In genomic region chr16:89924925-89925307, GRCh38 we compare ENCODE assay signal across 10 cellular contexts. TPM values are rescaled to one million over a fixed set of nuclear protein-coding genes. Genes with fewer than 3 reads are reported as not detected.
DNase-seq lines count a peak whose midpoint lies in the region; ATAC-seq, FAIRE-seq and TF ChIP-seq lines count a peak whose summit lies in the region.
"Had no signal": no experiment of that assay in that cellular context is flagged by ENCODE, and none has a peak within 500 bp of the region (broad histone marks: within the 10 kb centered on the region; RNA-seq: fewer than 3 reads in every experiment).

No MANE protein-coding gene starts in this region.

- in situ Hi-C loops in mammary epithelial cell (cut with MboI; ENCODE audit: low sequenced_read_pairs in 2 of 2) = no loop called here

- no peak overlapping the region for H3K27ac ChIP-seq in mammary epithelial cell (ENCODE audit: insufficient read depth, low read depth, low read length)
- no peak overlapping the region for H3K27ac ChIP-seq in mesodermal cell (ENCODE audit: low read depth, low read length, severe bottlenecking)

- H3K4me1 ChIP-seq in BE2C (peaks cover 12% of the 10 kb centered on the region), mammary epithelial cell (ENCODE audit: insufficient read depth, low read length) (peaks cover 49% of the 10 kb centered on the region), mesodermal cell (ENCODE audit: control insufficient read depth, insufficient read depth, low read length, poor library complexity, severe bottlenecking) (peaks cover 16% of the 10 kb centered on the region)

- H3K36me3 ChIP-seq in BE2C = peaks cover 33% of the 10 kb centered on the region
- H3K36me3 ChIP-seq in mammary epithelial cell (ENCODE audit: insufficient read depth, low read length) = peaks cover 2% of the 10 kb centered on the region
- peaks cover 33% of the 10 kb centered on the region for H3K36me3 ChIP-seq in mesodermal cell (ENCODE audit: control insufficient read depth, insufficient read depth, low read length)

- no peak overlapping the region for H2AFZ ChIP-seq in mammary epithelial cell (ENCODE audit: low read depth, low read length)

- peak overlapping the region; percentile 90 for H3K4me3 ChIP-seq in BE2C (ENCODE audit: low read depth, low read length)
- H3K4me3 ChIP-seq in HFF-Myc (replicated peaks; ENCODE audit: low read depth, low read length) = peak overlapping the region; percentile 77
- peak overlapping the region in 1 of 3 experiments; percentile 59 for H3K4me3 ChIP-seq in mammary epithelial cell (replicated peaks in 1 of 3; ENCODE audit: insufficient read depth in 1 of 3, low read depth in 2 of 3, low read length in 3 of 3)
- peak overlapping the region; percentile 81 for H3K4me3 ChIP-seq in mesodermal cell (ENCODE audit: extremely low read depth, insufficient read depth, low read length, poor library complexity, severe bottlenecking)

- intact Hi-C loops in mammary epithelial cell (cut with micrococcal nuclease) = loop anchor here (5.0 kb wide), 1 partner anchor 223 kb away; the partner anchor contains the start of gene SPATA2L

- peak; percentile 70 for DNase-seq in BE2C
- no peak for DNase-seq in HFF-Myc (ENCODE audit: extremely low read depth, low read depth)
- no peak for DNase-seq in mammary epithelial cell
- no peak for DNase-seq in urothelium cell line (ENCODE audit: low spot score)
- DNase-seq in activated naive CD8-positive, alpha-beta T cell treated with anti-CD3 and anti-CD28 coated beads for 36 hours = no peak
- DNase-seq: KG1 had no signal

- no peak overlapping the region for H3K27ac Mint-ChIP-seq in activated naive CD8-positive, alpha-beta T cell treated with anti-CD3 and anti-CD28 coated beads for 36 hours
- H3K27ac Mint-ChIP-seq: activated naive CD4-positive, alpha-beta T cell treated with anti-CD3 and anti-CD28 coated beads, Interleukin-2, amount 50 U/mL, for 24 hours had no signal

- H4K20me1 ChIP-seq in mammary epithelial cell (ENCODE audit: insufficient read depth, low read length) = peaks cover 5% of the 10 kb centered on the region

- H3K79me2 ChIP-seq in mammary epithelial cell (ENCODE audit: insufficient read depth, low read length) = peaks cover 20% of the 10 kb centered on the region

- H3K27me3 Mint-ChIP-seq in activated naive CD8-positive, alpha-beta T cell treated with anti-CD3 and anti-CD28 coated beads for 36 hours = peaks cover 68% of the 10 kb centered on the region

- no peak for FAIRE-seq in urothelium cell line (lab: Jason Lieb, UNC)

- no TSS peak for BruUV-seq in mammary epithelial cell (replicated peaks; lab: Mats Ljungman, UMichigan)

- H3K4me3 Mint-ChIP-seq in activated naive CD8-positive, alpha-beta T cell treated with anti-CD3 and anti-CD28 coated beads for 36 hours = no peak overlapping the region

- no peak overlapping the region for H3K9ac ChIP-seq in mammary epithelial cell (ENCODE audit: insufficient read depth, low read length)

- ATAC-seq in GM21825 (IDR thresholded peaks at IDR 0.05; ENCODE audit: unreplicated experiment) (no peak), HG03565 (IDR thresholded peaks at IDR 0.05; ENCODE audit: unreplicated experiment) (no peak)

- H3K9me3 Mint-ChIP-seq in activated naive CD8-positive, alpha-beta T cell treated with anti-CD3 and anti-CD28 coated beads for 36 hours = no peaks in the 10 kb centered on the region
- H3K9me3 Mint-ChIP-seq: activated naive CD4-positive, alpha-beta T cell treated with anti-CD3 and anti-CD28 coated beads, Interleukin-2, amount 50 U/mL, for 24 hours had no signal

- WGBS in mammary epithelial cell (ENCODE audit: low coverage, missing lambda C conversion rate) = 40% methylated on average over 3 of the region's 4 CpGs
- WGBS in mesodermal cell (ENCODE audit: insufficient coverage in 2 of 2), 2 experiments = 0 to 14% methylated on average over 1 to 2 of the region's 4 CpGs

- dilution Hi-C loops in mammary epithelial cell (cut with HindIII; ENCODE audit: low sequenced_read_pairs) = loop anchor here (5.0 kb wide), 2 partner anchors 73 to 117 kb away; no protein-coding TSS in a partner anchor

- H3K4me2 ChIP-seq in mammary epithelial cell (ENCODE audit: insufficient read depth, low read depth, low read length) = peak overlapping the region; percentile 95

- peaks cover under 1% of the 10 kb centered on the region for H3K36me3 Mint-ChIP-seq in activated naive CD8-positive, alpha-beta T cell treated with anti-CD3 and anti-CD28 coated beads for 36 hours
- H3K36me3 Mint-ChIP-seq: activated naive CD4-positive, alpha-beta T cell treated with anti-CD3 and anti-CD28 coated beads, Interleukin-2, amount 50 U/mL, for 24 hours had no signal

- peaks cover 25% of the 10 kb centered on the region for H3K4me1 Mint-ChIP-seq in activated naive CD8-positive, alpha-beta T cell treated with anti-CD3 and anti-CD28 coated beads for 36 hours

- no peak for TF ChIP-seq CTCF in BE2C (IDR thresholded peaks at IDR 0.05; ENCODE audit: low read depth, low read length)
- TF ChIP-seq CTCF in HFF-Myc (IDR thresholded peaks at IDR 0.05; ENCODE audit: low read depth, low read length, missing control alignments) = no peak
- TF ChIP-seq CTCF in mammary epithelial cell (conservative IDR thresholded peaks at IDR 0.05 in 1 of 2, IDR thresholded peaks at IDR 0.05 in 1 of 2; ENCODE audit: extremely low read depth in 1 of 2, insufficient read depth in 1 of 2, low read depth in 1 of 2, low read length in 2 of 2) = no peak

- CTCF ChIA-PET in mammary epithelial cell (lab: Charles Lee; ENCODE audit: low non-redundant PET) = no interaction called here

- H3K9me3 ChIP-seq in BE2C = no peaks in the 10 kb centered on the region
- no peaks in the 10 kb centered on the region for H3K9me3 ChIP-seq in mammary epithelial cell (replicated peaks; ENCODE audit: insufficient read depth, low read length)
- no peaks in the 10 kb centered on the region for H3K9me3 ChIP-seq in mesodermal cell (ENCODE audit: control insufficient read depth, low read length)

- no peaks in the 10 kb centered on the region for H3K27me3 ChIP-seq in BE2C
- H3K27me3 ChIP-seq in mammary epithelial cell (ENCODE audit: insufficient read depth, low read length) = no peaks in the 10 kb centered on the region

RNA-seq across cellular contexts. Expression of gene TUBB3, which starts 1.8 kb away (rescaled TPM):
- 710 TPM for polyA plus RNA-seq in BE2C (2012; ENCODE audit: insufficient read depth, insufficient read length, low read depth)
- total RNA-seq in mammary epithelial cell = 100 to 1,000 TPM in 1 of 2 donors, 10 to 100 TPM in 1; 99.5 to 103 TPM
- polyA plus RNA-seq in mammary epithelial cell = 110 TPM
- polyA minus RNA-seq in mammary epithelial cell = 135 TPM
- 189 TPM for polyA plus RNA-seq in mesodermal cell (2013, experiment 1 of 2)
- polyA plus RNA-seq in mesodermal cell (2013, experiment 2 of 2) = 156 TPM
- total RNA-seq in activated naive CD8-positive, alpha-beta T cell treated with anti-CD3 and anti-CD28 coated beads for 36 hours = not detected

RNA-seq across cellular contexts. Expression of gene MC1R, which starts 6.3 kb away (rescaled TPM):
- polyA plus RNA-seq in BE2C (2012; ENCODE audit: insufficient read depth, insufficient read length, low read depth) = 35.3 TPM
- 1 to 10 TPM; 1.7 to 6.8 TPM for total RNA-seq in mammary epithelial cell
- 1.7 TPM for polyA plus RNA-seq in mammary epithelial cell
- not detected for polyA minus RNA-seq in mammary epithelial cell
- 6.0 TPM for polyA plus RNA-seq in mesodermal cell (2013, experiment 1 of 2)
- polyA plus RNA-seq in mesodermal cell (2013, experiment 2 of 2) = 5.1 TPM
- total RNA-seq in activated naive CD8-positive, alpha-beta T cell treated with anti-CD3 and anti-CD28 coated beads for 36 hours = 1 to 10 TPM; 1.4 TPM

RNA-seq across cellular contexts. Expression of gene DEF8, which starts 23.6 kb away (rescaled TPM):
- polyA plus RNA-seq in BE2C (2012; ENCODE audit: insufficient read depth, insufficient read length, low read depth) = 249 TPM
- 10 to 100 TPM; 68.3 to 96.1 TPM for total RNA-seq in mammary epithelial cell
- polyA plus RNA-seq in mammary epithelial cell = 115 TPM
- 45.0 TPM for polyA minus RNA-seq in mammary epithelial cell
- 69.2 TPM for polyA plus RNA-seq in mesodermal cell (2013, experiment 1 of 2)
- polyA plus RNA-seq in mesodermal cell (2013, experiment 2 of 2) = 62.5 TPM
- 10 to 100 TPM; 21.1 to 22.0 TPM for total RNA-seq in activated naive CD8-positive, alpha-beta T cell treated with anti-CD3 and anti-CD28 coated beads for 36 hours

RNA-seq across cellular contexts. Expression of gene TCF25, which starts 51.5 kb away (rescaled TPM):
- 410 TPM for polyA plus RNA-seq in BE2C (2012; ENCODE audit: insufficient read depth, insufficient read length, low read depth)
- 100 to 1,000 TPM; 164 to 188 TPM for total RNA-seq in mammary epithelial cell
- polyA plus RNA-seq in mammary epithelial cell = 102 TPM
- 70.6 TPM for polyA minus RNA-seq in mammary epithelial cell
- polyA plus RNA-seq in mesodermal cell (2013, experiment 1 of 2) = 173 TPM
- polyA plus RNA-seq in mesodermal cell (2013, experiment 2 of 2) = 145 TPM
- 100 to 1,000 TPM; 126 to 127 TPM for total RNA-seq in activated naive CD8-positive, alpha-beta T cell treated with anti-CD3 and anti-CD28 coated beads for 36 hours

Comparison
In these comparisons a context has a peak if more than half of its experiments do, and no peak if none do; other contexts are left out.
1. RNA of gene TUBB3, which starts 1.8 kb away (total RNA-seq): 99.5 to 103 TPM in mammary epithelial cell; not detected in activated naive CD8-positive, alpha-beta T cell treated with anti-CD3 and anti-CD28 coated beads for 36 hours; every median in the first group is over 10 times any median in the second.